ENCODE assay signal across 10 cellular contexts in genomic region chr22:30821863-30822215, GRCh38.
DNase-seq lines count a peak whose midpoint lies in the region; ATAC-seq and TF ChIP-seq lines count a peak whose summit lies in the region.
"Had no signal": no experiment of that assay in that cellular context is flagged by ENCODE, and none has a peak within 500 bp of the region (broad histone marks: within the 10 kb centered on the region; RNA-seq: fewer than 3 reads in every experiment).

No MANE protein-coding gene starts in this region.

- no peaks in the 10 kb centered on the region for H3K36me3 Mint-ChIP-seq in endodermal cell (ENCODE audit: low read depth)
- H3K36me3 Mint-ChIP-seq in neural crest cell (ENCODE audit: low read depth) = no peaks in the 10 kb centered on the region

- H3K27me3 Mint-ChIP-seq in endodermal cell (ENCODE audit: insufficient read depth) (peaks cover 33% of the 10 kb centered on the region), neural crest cell (ENCODE audit: low read depth) (peaks cover 75% of the 10 kb centered on the region)

- H3K27ac ChIP-seq in endodermal cell (ENCODE audit: low read depth, low read length) = no peak overlapping the region

- H3K9ac ChIP-seq in endodermal cell (ENCODE audit: extremely low read depth, low read length, poor library complexity, severe bottlenecking) = no peak overlapping the region

- H3K27me3 ChIP-seq in endodermal cell (ENCODE audit: control insufficient read depth, insufficient read depth, low read length, poor library complexity, severe bottlenecking) = peaks cover 45% of the 10 kb centered on the region

- no peak overlapping the region for H3K27ac Mint-ChIP-seq in endodermal cell
- H3K27ac Mint-ChIP-seq in neural crest cell (ENCODE audit: unreplicated experiment) = no peak overlapping the region

- intact Hi-C loops in left colon (cut with DNase I, micrococcal nuclease) = no loop called here

- H3K9me3 Mint-ChIP-seq in endodermal cell (no peaks in the 10 kb centered on the region), neural crest cell (no peaks in the 10 kb centered on the region)

- no peaks in the 10 kb centered on the region for H3K4me1 ChIP-seq in endodermal cell (ENCODE audit: control insufficient read depth, insufficient read depth, low read length)

- H3K9me3 ChIP-seq in endodermal cell (ENCODE audit: control insufficient read depth, low read length) = no peaks in the 10 kb centered on the region

- DNase-seq in AG10803 (ENCODE audit: low read depth) (no peak), NCI-H146 treated with DMSO at 0.1 percent for 48 hours (lab: John Stamatoyannopoulos, UW; ENCODE audit: unreplicated experiment) (peak; percentile 5), endodermal cell (no peak), neural crest cell (ENCODE audit: low read depth, low spot score) (no peak), left colon (no peak), H4 (ENCODE audit: low spot score) (no peak), amniotic stem cell (lab: John Stamatoyannopoulos, UW) (no peak)
- DNase-seq: NCI-H1048; stimulated activated CD8-positive, alpha-beta memory T cell treated with anti-CD3 and anti-CD28 coated beads, Interleukin-4, amount 100 ng/mL, for 48 hours had no signal

- no peaks in the 10 kb centered on the region for H3K36me3 ChIP-seq in endodermal cell (ENCODE audit: control insufficient read depth, insufficient read depth, low read length)

- peak overlapping the region; percentile 39 for H3K4me3 ChIP-seq in AG10803 (ENCODE audit: low read length)
- H3K4me3 ChIP-seq in endodermal cell (ENCODE audit: low read length) = peak overlapping the region; percentile 73

- no peak for ATAC-seq in left colon
- no peak for ATAC-seq in HG02884 (IDR thresholded peaks at IDR 0.05; ENCODE audit: unreplicated experiment)

- no peak for TF ChIP-seq CTCF in AG10803 (conservative IDR thresholded peaks at IDR 0.05; ENCODE audit: low read length)
- TF ChIP-seq CTCF in endodermal cell (conservative IDR thresholded peaks at IDR 0.05) = no peak
- no peak for TF ChIP-seq CTCF in neural crest cell (conservative IDR thresholded peaks at IDR 0.05)

- H3K4me1 Mint-ChIP-seq in endodermal cell (no peaks in the 10 kb centered on the region), neural crest cell (peaks cover 6% of the 10 kb centered on the region)

- 63 to 83% methylated on average over 1 to 8 of the region's 8 CpGs for WGBS in endodermal cell (ENCODE audit: insufficient coverage in 1 of 2, insufficient read length in 1 of 2), 2 experiments

- peak overlapping the region; percentile 47 for H3K4me3 Mint-ChIP-seq in endodermal cell
- peak overlapping the region; percentile 31 for H3K4me3 Mint-ChIP-seq in neural crest cell
